1 cellular context compared by ENCODE assay signal in genomic region chr1:245855846-245856730, GRCh38.
TF ChIP-seq lines count a peak whose summit lies in the region.

No MANE protein-coding gene starts in this region.

TF ChIP-seq in H1, 55 proteins besides CTCF, POLR2A, EP300 and RAD21:
- TF ChIP-seq TAF7 (optimal IDR thresholded peaks at IDR 0.05; ENCODE audit: borderline replicate concordance, low read depth, low read length) = no peak
- TF ChIP-seq TEAD4 (IDR thresholded peaks at IDR 0.05; ENCODE audit: low read depth, low read length) = 0 out of 2 replicates have a peak, but pooled peaks have one; percentile 13
